Comparison of ENCODE assay signal across 8 cellular contexts in the genomic region with DNA sequence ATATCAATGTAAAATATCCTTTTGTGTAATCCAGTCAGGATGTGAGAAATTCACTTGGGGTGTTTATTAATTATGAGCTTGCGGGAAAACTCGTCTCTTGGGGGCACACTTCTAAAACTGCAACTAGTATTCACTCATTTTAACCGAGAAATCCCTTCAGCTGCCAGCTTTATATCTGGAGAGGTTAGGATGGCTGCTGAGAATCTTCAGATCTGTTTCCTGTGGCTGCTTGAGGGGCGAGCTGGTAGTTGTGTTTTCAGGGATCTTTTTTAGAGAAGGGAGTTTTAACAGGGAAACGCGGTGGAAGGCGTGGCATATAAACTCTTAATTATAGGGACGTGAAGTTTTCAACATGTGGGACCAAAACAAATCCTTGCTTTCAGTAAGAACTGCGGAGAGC.
DNase-seq lines count a peak whose midpoint lies in the region; TF ChIP-seq lines count a peak whose summit lies in the region.

No MANE protein-coding gene starts in this region.

- H3K36me3 Mint-ChIP-seq in activated T-cell treated with anti-CD3 and anti-CD28 coated beads, Interleukin-2, amount 50 U/mL, for 24 hours (ENCODE audit: low read depth), result peaks cover 8% of the 10 kb centered on the region

- no peak overlapping the region for H3K27ac Mint-ChIP-seq in activated T-cell treated with anti-CD3 and anti-CD28 coated beads, Interleukin-2, amount 50 U/mL, for 24 hours

- no peaks in the 10 kb centered on the region for H3K9me3 Mint-ChIP-seq in activated T-cell treated with anti-CD3 and anti-CD28 coated beads, Interleukin-2, amount 50 U/mL, for 24 hours

- H3K4me1 Mint-ChIP-seq in activated T-cell treated with anti-CD3 and anti-CD28 coated beads, Interleukin-2, amount 50 U/mL, for 24 hours (ENCODE audit: low read depth), result peaks cover 26% of the 10 kb centered on the region

- peak overlapping the region; percentile 93 for H3K27ac ChIP-seq in VCaP

- DNase-seq in activated T-cell treated with anti-CD3 and anti-CD28 coated beads, Interleukin-2, amount 50 U/mL, for 24 hours, result no peak
- DNase-seq in activated T-cell treated with anti-CD3 and anti-CD28 coated beads, Interleukin-2, amount 50 U/mL, for 48 hours, result no peak
- DNase-seq in glomerular visceral epithelial cell (ENCODE audit: extremely low spot score) (peak; percentile 36), retinal pigment epithelial cell (ENCODE audit: low read depth) (no peak), NCI-H345 treated with DMSO at 0.1 percent for 48 hours (lab: John Stamatoyannopoulos, UW; ENCODE audit: unreplicated experiment) (no peak), NCI-H2227 (lab: John Stamatoyannopoulos, UW; ENCODE audit: unreplicated experiment) (no peak), GM20000 (ENCODE audit: low spot score) (no peak)

- peak overlapping the region; percentile 88 for H3K4me3 ChIP-seq in retinal pigment epithelial cell (ENCODE audit: low read length)

- TF ChIP-seq CTCF in VCaP (conservative IDR thresholded peaks at IDR 0.05), result no peak
- TF ChIP-seq CTCF in retinal pigment epithelial cell (conservative IDR thresholded peaks at IDR 0.05; ENCODE audit: low read depth, low read length), result no peak
- no peak for TF ChIP-seq CTCF in GM20000 (IDR thresholded peaks at IDR 0.05; ENCODE audit: extremely low read depth, missing control alignments)

- peak overlapping the region; percentile 89 for H3K4me3 Mint-ChIP-seq in activated T-cell treated with anti-CD3 and anti-CD28 coated beads, Interleukin-2, amount 50 U/mL, for 24 hours

- peaks cover 13% of the 10 kb centered on the region for H3K27me3 Mint-ChIP-seq in activated T-cell treated with anti-CD3 and anti-CD28 coated beads, Interleukin-2, amount 50 U/mL, for 24 hours
